ENCODE assay signal across 9 cellular contexts in the genomic region with DNA sequence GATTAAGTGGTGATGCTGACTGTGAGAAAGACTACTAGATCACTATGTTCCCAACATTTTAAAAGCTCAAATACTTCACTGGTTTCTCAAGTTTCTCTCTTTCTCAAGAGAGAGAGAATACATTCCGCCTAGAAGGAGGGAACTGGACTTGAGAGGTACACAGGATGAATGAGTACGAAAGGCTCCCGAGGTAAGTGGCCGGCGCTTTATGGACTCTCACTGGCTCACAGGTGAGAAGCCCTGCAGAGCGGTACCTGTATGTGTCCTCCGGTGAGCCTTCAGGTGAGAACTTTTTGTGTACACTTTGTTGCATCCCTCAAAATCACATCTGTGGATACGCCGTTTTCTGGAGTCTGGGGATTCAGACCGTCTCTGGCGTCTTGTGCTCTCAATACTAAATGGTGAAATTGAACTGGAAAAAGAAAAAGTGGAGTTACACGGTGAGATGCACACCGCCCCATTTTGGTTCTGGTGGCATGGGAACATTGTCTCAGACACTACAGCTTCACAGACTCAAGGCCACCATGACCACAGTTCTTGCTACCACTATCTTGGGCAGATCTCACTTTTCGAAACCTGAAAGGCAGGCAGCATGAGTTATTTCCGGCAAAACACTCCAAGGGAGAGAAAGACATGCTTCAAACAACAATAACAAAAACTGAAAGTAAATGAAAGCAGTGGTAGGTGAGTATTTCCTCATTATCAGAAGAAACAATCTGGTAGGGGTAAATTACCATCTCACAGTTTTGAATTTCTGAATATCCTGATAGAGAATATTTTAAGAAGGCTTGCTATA.
DNase-seq lines count a peak whose midpoint lies in the region; ATAC-seq and TF ChIP-seq lines count a peak whose summit lies in the region.
"Had no signal": no experiment of that assay in that cellular context is flagged by ENCODE, and none has a peak within 500 bp of the region (broad histone marks: within the 10 kb centered on the region; RNA-seq: fewer than 3 reads in every experiment).

No MANE protein-coding gene starts in this region.

- H3K27ac ChIP-seq in epithelial cell of prostate (peak overlapping the region; percentile 76), Karpas-422 (ENCODE audit: low read length) (no peak overlapping the region), RWPE1 (no peak overlapping the region)

- no peaks in the 10 kb centered on the region for H3K9me2 ChIP-seq in Karpas-422 (replicated peaks; ENCODE audit: insufficient read depth, low read length)

- CTCF ChIA-PET in RWPE1 (lab: Yijun Ruan, JAX): no interaction called here

- no peak for TF ChIP-seq CTCF in RWPE1 (conservative IDR thresholded peaks at IDR 0.05; ENCODE audit: low read depth)

- no peak overlapping the region for H3K9ac ChIP-seq in Karpas-422 (ENCODE audit: low read length)

- H3K9me3 ChIP-seq in Karpas-422 (ENCODE audit: low read length): no peaks in the 10 kb centered on the region

- DNase-seq in CD1c-positive myeloid dendritic cell (ENCODE audit: extremely low spot score) (peak; percentile 5), T-helper 2 cell (peak in 4 of 5 experiments; percentile 33 to 97 (median 64)), epithelial cell of prostate (ENCODE audit: low read depth, low spot score) (no peak), Karpas-422 (no peak), RWPE1 (ENCODE audit: low spot score) (no peak), DMS79 treated with DMSO at 0.1 percent for 48 hours (lab: John Stamatoyannopoulos, UW) (no peak), T1000 (lab: John Stamatoyannopoulos, UW) (no peak)

- H3K36me3 ChIP-seq in Karpas-422 (ENCODE audit: insufficient read depth, low read length): no peaks in the 10 kb centered on the region

- no peaks in the 10 kb centered on the region for H3K4me1 ChIP-seq in Karpas-422 (ENCODE audit: low read length)

- ATAC-seq in GM21717 (IDR thresholded peaks at IDR 0.05; ENCODE audit: unreplicated experiment): peak; percentile 78
- ATAC-seq: Panc1 had no signal

- H3K27me3 ChIP-seq in Karpas-422 (ENCODE audit: low read length): no peaks in the 10 kb centered on the region

- POLR2A ChIA-PET in RWPE1 (lab: Yijun Ruan, JAX; ENCODE audit: low non-redundant PET): no interaction called here

- H3K4me2 ChIP-seq in Karpas-422 (ENCODE audit: low read depth, low read length, poor library complexity, severe bottlenecking): no peak overlapping the region

- no peak overlapping the region for H2AFZ ChIP-seq in Karpas-422 (ENCODE audit: low read length)

- no peak overlapping the region for H3K4me3 ChIP-seq in Karpas-422 (ENCODE audit: low read length)

- H3K79me2 ChIP-seq in Karpas-422 (ENCODE audit: low read length): no peaks in the 10 kb centered on the region

- H4K20me1 ChIP-seq in Karpas-422 (ENCODE audit: insufficient read depth, low read depth, low read length): no peaks in the 10 kb centered on the region

Comparison
In these comparisons a context has a peak if more than half of its experiments do, and no peak if none do; other contexts are left out.
1. DNase-seq: peak in CD1c-positive myeloid dendritic cell (single experiment) and T-helper 2 cell (4 of 5); none in epithelial cell of prostate (single experiment), Karpas-422 (single experiment), RWPE1 (single experiment), DMS79 treated with DMSO at 0.1 percent for 48 hours (single experiment) and T1000 (single experiment).